13 cellular contexts compared by ENCODE assay signal in genomic region chr2:158994920-158995676, GRCh38. TPM values are rescaled to one million over a fixed set of nuclear protein-coding genes. Genes with fewer than 3 reads are reported as not detected.
DNase-seq lines count a peak whose midpoint lies in the region; ATAC-seq and TF ChIP-seq lines count a peak whose summit lies in the region.
"Had no signal": no experiment of that assay in that cellular context is flagged by ENCODE, and none has a peak within 500 bp of the region (broad histone marks: within the 10 kb centered on the region; RNA-seq: fewer than 3 reads in every experiment).

No MANE protein-coding gene starts in this region.

- intact Hi-C loops in gastrocnemius medialis (cut with DNase I; ENCODE audit: low total_unique reads) (no loop called here), dorsolateral prefrontal cortex (cut with DNase I) (no loop called here)

- H3K27me3 ChIP-seq in RWPE2 (ENCODE audit: insufficient read depth, poor library complexity, severe bottlenecking): no peaks in the 10 kb centered on the region
- H3K27me3 ChIP-seq in gastrocnemius medialis: no peaks in the 10 kb centered on the region
- H3K27me3 ChIP-seq in dorsolateral prefrontal cortex: peaks cover 0 to 3% (median 0%) of the 10 kb centered on the region in 45 donors

- no peak overlapping the region for H3K4me3 Mint-ChIP-seq in memory B cell
- no peak overlapping the region for H3K4me3 Mint-ChIP-seq in activated CD4-positive, alpha-beta memory T cell treated with anti-CD3 and anti-CD28 coated beads, Interleukin-2, amount 10 ng/mL, durations not matched to agents 7 days and 5 days

- H3K27ac ChIP-seq in RWPE2 (ENCODE audit: poor library complexity, severe bottlenecking) (peak overlapping the region; percentile 97), gastrocnemius medialis (no peak overlapping the region), dorsolateral prefrontal cortex (peak overlapping the region in 23 of 59 donors; percentile 1 to 65 (median 32))

- peaks cover 13% of the 10 kb centered on the region; the same call in 1 of the 2 replicates for H3K36me3 ChIP-seq in RWPE2 (ENCODE audit: low read depth)
- H3K36me3 ChIP-seq in gastrocnemius medialis: no peaks in the 10 kb centered on the region

- in situ Hi-C loops in gastrocnemius medialis (cut with MboI; ENCODE audit: low sequenced_read_pairs in 4 of 4): no loop called here

- H3K4me3 ChIP-seq in GM12865 (ENCODE audit: low read depth, low read length) (no peak overlapping the region), RWPE2 (ENCODE audit: severe bottlenecking) (no peak overlapping the region), gastrocnemius medialis (no peak overlapping the region), dorsolateral prefrontal cortex (no peak overlapping the region)

- DNase-seq in GM12865 (ENCODE audit: low read depth) (peak; percentile 60), RWPE2 (ENCODE audit: low spot score) (no peak), memory B cell (ENCODE audit: low spot score in 2 of 2) (no peak), gastrocnemius medialis (no peak), NCI-H2081 treated with DMSO at 0.1 percent for 48 hours (lab: John Stamatoyannopoulos, UW) (no peak), dorsolateral prefrontal cortex (no peak)
- DNase-seq in activated CD4-positive, alpha-beta memory T cell treated with anti-CD3 and anti-CD28 coated beads, Interleukin-2, amount 10 ng/mL, durations not matched to agents 7 days and 5 days: no peak
- DNase-seq: activated effector memory CD4-positive, alpha-beta T cell treated with Interleukin-2 at 50 U/mL for 16 hours; HCEC 1CT; Karpas-422; mammary epithelial cell; T-helper 2 cell had no signal

- TF ChIP-seq POLR2A in gastrocnemius medialis (IDR thresholded peaks at IDR 0.05): no peak

- no peaks in the 10 kb centered on the region for H3K9me3 Mint-ChIP-seq in memory B cell
- no peaks in the 10 kb centered on the region for H3K9me3 Mint-ChIP-seq in activated CD4-positive, alpha-beta memory T cell treated with anti-CD3 and anti-CD28 coated beads, Interleukin-2, amount 10 ng/mL, durations not matched to agents 7 days and 5 days

- peaks cover 11% of the 10 kb centered on the region for H3K27me3 Mint-ChIP-seq in memory B cell
- H3K27me3 Mint-ChIP-seq in activated CD4-positive, alpha-beta memory T cell treated with anti-CD3 and anti-CD28 coated beads, Interleukin-2, amount 10 ng/mL, durations not matched to agents 7 days and 5 days: peaks cover 9% of the 10 kb centered on the region

- ATAC-seq in HG03045 (IDR thresholded peaks at IDR 0.05; ENCODE audit: unreplicated experiment) (peak; percentile 55), RWPE2 (ENCODE audit: low read depth) (no peak), memory B cell (ENCODE audit: low read depth) (peak; percentile 54), gastrocnemius medialis (no peak)

- peaks cover 2% of the 10 kb centered on the region for H3K4me1 Mint-ChIP-seq in memory B cell
- peaks cover 2% of the 10 kb centered on the region for H3K4me1 Mint-ChIP-seq in activated CD4-positive, alpha-beta memory T cell treated with anti-CD3 and anti-CD28 coated beads, Interleukin-2, amount 10 ng/mL, durations not matched to agents 7 days and 5 days

- POLR2A ChIA-PET in activated CD4-positive, alpha-beta memory T cell treated with anti-CD3 and anti-CD28 coated beads, Interleukin-2, amount 10 ng/mL, durations not matched to agents 7 days and 5 days (lab: Charles Lee): no interaction called here

- TF ChIP-seq CTCF in GM12865 (IDR thresholded peaks at IDR 0.05; ENCODE audit: insufficient read depth, low read depth, low read length, missing control alignments) (no peak), RWPE2 (IDR thresholded peaks at IDR 0.05; ENCODE audit: poor library complexity, severe bottlenecking) (no peak), gastrocnemius medialis (IDR thresholded peaks at IDR 0.05 in 4 of 5, conservative IDR thresholded peaks at IDR 0.05 in 1 of 5) (no peak), dorsolateral prefrontal cortex (IDR thresholded peaks at IDR 0.05 in 54 of 56, conservative IDR thresholded peaks at IDR 0.05 in 2 of 56; ENCODE audit: low read depth in 1 of 56, partially characterized antibody in 56 of 56) (no peak)

- H3K4me1 ChIP-seq in RWPE2 (ENCODE audit: insufficient read depth, poor library complexity, severe bottlenecking): peaks cover 75% of the 10 kb centered on the region
- H3K4me1 ChIP-seq in gastrocnemius medialis: peaks cover 0 to 9% of the 10 kb centered on the region in 2 donors

- no peaks in the 10 kb centered on the region for H3K36me3 Mint-ChIP-seq in memory B cell
- H3K36me3 Mint-ChIP-seq in activated CD4-positive, alpha-beta memory T cell treated with anti-CD3 and anti-CD28 coated beads, Interleukin-2, amount 10 ng/mL, durations not matched to agents 7 days and 5 days (ENCODE audit: low read depth): no peaks in the 10 kb centered on the region

- H3K9me3 ChIP-seq in RWPE2 (ENCODE audit: severe bottlenecking) (no peaks in the 10 kb centered on the region), gastrocnemius medialis (no peaks in the 10 kb centered on the region)

- CTCF ChIA-PET in activated CD4-positive, alpha-beta memory T cell treated with anti-CD3 and anti-CD28 coated beads, Interleukin-2, amount 10 ng/mL, durations not matched to agents 7 days and 5 days (lab: Charles Lee): no interaction called here

- H3K27ac Mint-ChIP-seq in memory B cell: no peak overlapping the region
- H3K27ac Mint-ChIP-seq in activated CD4-positive, alpha-beta memory T cell treated with anti-CD3 and anti-CD28 coated beads, Interleukin-2, amount 10 ng/mL, durations not matched to agents 7 days and 5 days: no peak overlapping the region

RNA-seq across cellular contexts. Expression of gene TANC1, which starts 26.7 kb away (rescaled TPM):
- total RNA-seq in gastrocnemius medialis (1 to 10 TPM; 5.1 to 9.9 (median 5.4) TPM), dorsolateral prefrontal cortex (10 to 100 TPM; 11.9 to 68.3 (median 20.7) TPM)
- under 1 TPM; 0.48 to 0.55 TPM for total RNA-seq in activated CD4-positive, alpha-beta memory T cell treated with anti-CD3 and anti-CD28 coated beads, Interleukin-2, amount 10 ng/mL, durations not matched to agents 7 days and 5 days

Comparison
In these comparisons a context has a peak if more than half of its experiments do, and no peak if none do; other contexts are left out.
1. ATAC-seq: peak in HG03045 (single experiment) and memory B cell (single experiment); none in RWPE2 (single experiment) and gastrocnemius medialis (0 of 2).